ENCODE assay signal across 8 cellular contexts in genomic region chr2:87485467-87485866, GRCh38.
DNase-seq lines count a peak whose midpoint lies in the region; ATAC-seq and TF ChIP-seq lines count a peak whose summit lies in the region.
"Not testable (repeated sequence)": the region's sequence is repeated elsewhere in the genome, so short reads cannot be mapped to it uniquely, and the experiment has no call there.

No MANE protein-coding gene starts in this region.

- CTCF ChIA-PET in HEK293 (lab: Yijun Ruan, JAX); activated CD4-positive, alpha-beta memory T cell treated with anti-CD3 and anti-CD28 coated beads for 36 hours (lab: Charles Lee): not testable (repeated sequence)

- peaks cover 26% of the 10 kb centered on the region for H3K79me2 ChIP-seq in DND-41 (ENCODE audit: insufficient read depth, low read length)
- H3K79me2 ChIP-seq in OCI-LY1 (ENCODE audit: insufficient read depth, low read length), result not testable (repeated sequence)

- not testable (repeated sequence) for H3K9me2 ChIP-seq in OCI-LY1 (ENCODE audit: low read depth, low read length)

- H3K9ac ChIP-seq in DND-41 (ENCODE audit: low read depth, low read length), result 0 out of 2 replicates have a peak overlapping the region, but pooled peaks have one; percentile 30
- H3K9ac ChIP-seq in OCI-LY1 (ENCODE audit: low read length), result not testable (repeated sequence)

- H3K27me3 Mint-ChIP-seq in activated CD4-positive, alpha-beta memory T cell treated with anti-CD3 and anti-CD28 coated beads for 36 hours; natural killer cell treated with Interleukin-12 subunit alpha and Interleukin-12 subunit beta and Interleukin-15 and Interleukin-18, amount 100 ng/mL, for 72 hours: not testable (repeated sequence)

- not testable (repeated sequence) for H4K20me1 ChIP-seq in DND-41 (ENCODE audit: insufficient read depth, low read length); OCI-LY1 (ENCODE audit: insufficient read depth, low read length)

- H3K9me3 ChIP-seq in DND-41 (ENCODE audit: insufficient read depth, low read length, severe bottlenecking); HEK293 (ENCODE audit: control insufficient read depth, insufficient read depth, low read depth, low read length); OCI-LY1 (ENCODE audit: low read length); body of pancreas; tibial artery: not testable (repeated sequence)

- not testable (repeated sequence) for H3K27ac ChIP-seq in DND-41 (ENCODE audit: low read length); foreskin keratinocyte
- H3K27ac ChIP-seq in HEK293 (ENCODE audit: extremely low read depth, low read depth, low read length) (peak overlapping the region; percentile 56; the same call in 1 of the 2 replicates), OCI-LY1 (ENCODE audit: low read depth, low read length, poor library complexity, severe bottlenecking) (peak overlapping the region; percentile 89), body of pancreas (peak overlapping the region in 2 of 4 donors; percentile 34 to 68), tibial artery (peak overlapping the region; percentile 54 to 70)

- WGBS in body of pancreas, 2 donors, result 37 to 40% methylated on average over 5 to 6 of the region's 9 CpGs

- POLR2A ChIA-PET in HEK293 (lab: Yijun Ruan, JAX); activated CD4-positive, alpha-beta memory T cell treated with anti-CD3 and anti-CD28 coated beads for 36 hours (lab: Charles Lee): not testable (repeated sequence)

- H3K4me3 ChIP-seq in DND-41 (ENCODE audit: low read depth in 1 of 2, low read length in 2 of 2); HEK293 (ENCODE audit: low read depth, low read length); OCI-LY1 (ENCODE audit: low read depth, low read length, poor library complexity, severe bottlenecking); body of pancreas: not testable (repeated sequence)
- H3K4me3 ChIP-seq in tibial artery, result peak overlapping the region; percentile 19 to 32

- H3F3A ChIP-seq in OCI-LY1 (ENCODE audit: insufficient read depth, low read length), result not testable (repeated sequence)

- not testable (repeated sequence) for H3K27me3 ChIP-seq in DND-41 (ENCODE audit: insufficient read depth, low read length, poor library complexity); OCI-LY1 (ENCODE audit: insufficient read depth, low read length); body of pancreas; foreskin keratinocyte; tibial artery

- TF ChIP-seq POLR2A in body of pancreas (IDR thresholded peaks at IDR 0.05), result not testable (repeated sequence)

- not testable (repeated sequence) for H3K36me3 ChIP-seq in DND-41 (ENCODE audit: insufficient read depth, low read length); HEK293 (ENCODE audit: control insufficient read depth in 2 of 2, insufficient read depth in 1 of 2, low read length in 2 of 2); OCI-LY1 (ENCODE audit: insufficient read depth, low read length); body of pancreas (replicated peaks in 1 of 2; ENCODE audit: insufficient read depth in 1 of 2, low read depth in 2 of 2); tibial artery

- peaks cover 30% of the 10 kb centered on the region for H3K4me1 Mint-ChIP-seq in activated CD4-positive, alpha-beta memory T cell treated with anti-CD3 and anti-CD28 coated beads for 36 hours (ENCODE audit: low read depth)
- H3K4me1 Mint-ChIP-seq in natural killer cell treated with Interleukin-12 subunit alpha and Interleukin-12 subunit beta and Interleukin-15 and Interleukin-18, amount 100 ng/mL, for 72 hours (ENCODE audit: low read depth in 2 of 2), result peaks cover 5 to 15% of the 10 kb centered on the region in 2 donors

- peak overlapping the region; percentile 76 for H3K27ac Mint-ChIP-seq in activated CD4-positive, alpha-beta memory T cell treated with anti-CD3 and anti-CD28 coated beads for 36 hours
- peak overlapping the region; percentile 54 to 67 for H3K27ac Mint-ChIP-seq in natural killer cell treated with Interleukin-12 subunit alpha and Interleukin-12 subunit beta and Interleukin-15 and Interleukin-18, amount 100 ng/mL, for 72 hours

- H2AFZ ChIP-seq in DND-41 (ENCODE audit: low read depth, low read length); OCI-LY1 (ENCODE audit: low read length): not testable (repeated sequence)

- ATAC-seq in DND-41 (ENCODE audit: insufficient read depth, low read depth) (peak; percentile 13; the same call in 2 of the 3 replicates), body of pancreas (peak; percentile 15), foreskin keratinocyte (peak; percentile 16)
- not testable (repeated sequence) for ATAC-seq in natural killer cell treated with Interleukin-12 subunit alpha and Interleukin-12 subunit beta and Interleukin-15 and Interleukin-18, amount 100 ng/mL, for 72 hours

- not testable (repeated sequence) for H3K9me3 Mint-ChIP-seq in activated CD4-positive, alpha-beta memory T cell treated with anti-CD3 and anti-CD28 coated beads for 36 hours; natural killer cell treated with Interleukin-12 subunit alpha and Interleukin-12 subunit beta and Interleukin-15 and Interleukin-18, amount 100 ng/mL, for 72 hours

- peaks cover 15% of the 10 kb centered on the region for H3K4me1 ChIP-seq in DND-41 (ENCODE audit: insufficient read depth, low read length)
- not testable (repeated sequence) for H3K4me1 ChIP-seq in HEK293 (ENCODE audit: control insufficient read depth, insufficient read depth, low read length); body of pancreas; foreskin keratinocyte
- peaks cover 26% of the 10 kb centered on the region for H3K4me1 ChIP-seq in OCI-LY1 (ENCODE audit: insufficient read depth, low read length, severe bottlenecking)
- H3K4me1 ChIP-seq in tibial artery, result peaks cover 0 to 24% (median 3%) of the 10 kb centered on the region in 4 donors

- peak overlapping the region; percentile 39 for H3K4me2 ChIP-seq in DND-41 (ENCODE audit: insufficient read depth, low read length)
- H3K4me2 ChIP-seq in OCI-LY1 (ENCODE audit: low read length), result not testable (repeated sequence)

- intact Hi-C loops in activated CD4-positive, alpha-beta memory T cell treated with anti-CD3 and anti-CD28 coated beads for 36 hours (cut with micrococcal nuclease); body of pancreas (cut with DNase I); tibial artery (cut with DNase I; ENCODE audit: low total_unique reads): not testable (repeated sequence)

- not testable (repeated sequence) for TF ChIP-seq CTCF in DND-41 (IDR thresholded peaks at IDR 0.05; ENCODE audit: borderline replicate concordance, extremely low read depth, low read length, poor library complexity, severe bottlenecking); HEK293 (tag by site-specific recombination; IDR thresholded peaks at IDR 0.05); OCI-LY1 (IDR thresholded peaks at IDR 0.05; ENCODE audit: low read length); body of pancreas (IDR thresholded peaks at IDR 0.05); foreskin keratinocyte (conservative IDR thresholded peaks at IDR 0.05); tibial artery (IDR thresholded peaks at IDR 0.05)

- not testable (repeated sequence) for H3K36me3 Mint-ChIP-seq in activated CD4-positive, alpha-beta memory T cell treated with anti-CD3 and anti-CD28 coated beads for 36 hours; natural killer cell treated with Interleukin-12 subunit alpha and Interleukin-12 subunit beta and Interleukin-15 and Interleukin-18, amount 100 ng/mL, for 72 hours

- DNase-seq in DND-41; body of pancreas; foreskin keratinocyte; natural killer cell treated with Interleukin-12 subunit alpha and Interleukin-12 subunit beta and Interleukin-15 and Interleukin-18, amount 100 ng/mL, for 72 hours (ENCODE audit: low spot score); tibial artery: not testable (repeated sequence)
- DNase-seq in activated CD4-positive, alpha-beta memory T cell treated with anti-CD3 and anti-CD28 coated beads for 36 hours, result peak; percentile 22

- H3K4me3 Mint-ChIP-seq in activated CD4-positive, alpha-beta memory T cell treated with anti-CD3 and anti-CD28 coated beads for 36 hours; natural killer cell treated with Interleukin-12 subunit alpha and Interleukin-12 subunit beta and Interleukin-15 and Interleukin-18, amount 100 ng/mL, for 72 hours: not testable (repeated sequence)
